ENCODE assay signal across 7 cellular contexts in genomic region chr10:103542764-103543616, GRCh38. TPM values are rescaled to one million over a fixed set of nuclear protein-coding genes. Genes with fewer than 3 reads are reported as not detected.
DNase-seq lines count a peak whose midpoint lies in the region; ATAC-seq and TF ChIP-seq lines count a peak whose summit lies in the region.

No MANE protein-coding gene starts in this region.

- DNase-seq in GM12864 (ENCODE audit: low read depth) (peak; percentile 16), M059J (ENCODE audit: low read depth) (peak; percentile 79), SK-MEL-5 (ENCODE audit: low read depth, low spot score) (peak; percentile 44), left colon (peak in 1 of 2 donors; percentile 47)
- peak; percentile 6 for DNase-seq in central memory CD4-positive, alpha-beta T cell
- peak; percentile 26 for DNase-seq in stimulated activated CD4-positive, alpha-beta T cell treated with anti-CD3 and anti-CD28 coated beads, Interleukin-2, amount 100 ng/mL, for 4 hours (ENCODE audit: low read depth)

- ATAC-seq in left colon, result peak; percentile 57
- no peak for ATAC-seq in HG03469 (IDR thresholded peaks at IDR 0.05; ENCODE audit: unreplicated experiment)

- H3K4me3 ChIP-seq in GM12864 (ENCODE audit: low read depth, low read length), result peak overlapping the region; percentile 46

- peak; percentile 55 for TF ChIP-seq CTCF in GM12864 (IDR thresholded peaks at IDR 0.05; ENCODE audit: low read depth, low read length, missing control alignments)

- in situ Hi-C loops in SK-MEL-5 (cut with HindIII; ENCODE audit: low pct_unique_long_range_greater_than_20kb, low sequenced_read_pairs), result no loop called here

- intact Hi-C loops in left colon (cut with DNase I, micrococcal nuclease), result no loop called here

RNA-seq across cellular contexts. Expression of gene NEURL1, which starts 49.5 kb away (rescaled TPM):
- 4.5 and 19.9 TPM in 2 replicates for total RNA-seq in M059J (2014; rRNA removed; shearing (Covaris generic))
- 0.58 TPM in 1 of 2 replicates, not detected in the other for total RNA-seq in SK-MEL-5 (2014; rRNA removed; shearing (Covaris generic))
- polyA plus RNA-seq in SK-MEL-5 (2015; cell fraction: cytosol; rRNA removed), result 0.04 and 0.06 TPM in 2 replicates
- polyA plus RNA-seq in SK-MEL-5 (2015; cell fraction: nucleus; rRNA removed), result not detected in 2 replicates
- total RNA-seq in left colon, result 10 to 100 TPM; 47.5 to 49.2 TPM
